Comparison of ENCODE assay signal across 1 cellular context in genomic region chr13:95603887-95604533, GRCh38.
TF ChIP-seq lines count a peak whose summit lies in the region.

No MANE protein-coding gene starts in this region.

TF ChIP-seq in HCT116, 20 proteins besides CTCF, POLR2A, EP300 and RAD21 (continued from another document):
- TF ChIP-seq, protein P1, sequence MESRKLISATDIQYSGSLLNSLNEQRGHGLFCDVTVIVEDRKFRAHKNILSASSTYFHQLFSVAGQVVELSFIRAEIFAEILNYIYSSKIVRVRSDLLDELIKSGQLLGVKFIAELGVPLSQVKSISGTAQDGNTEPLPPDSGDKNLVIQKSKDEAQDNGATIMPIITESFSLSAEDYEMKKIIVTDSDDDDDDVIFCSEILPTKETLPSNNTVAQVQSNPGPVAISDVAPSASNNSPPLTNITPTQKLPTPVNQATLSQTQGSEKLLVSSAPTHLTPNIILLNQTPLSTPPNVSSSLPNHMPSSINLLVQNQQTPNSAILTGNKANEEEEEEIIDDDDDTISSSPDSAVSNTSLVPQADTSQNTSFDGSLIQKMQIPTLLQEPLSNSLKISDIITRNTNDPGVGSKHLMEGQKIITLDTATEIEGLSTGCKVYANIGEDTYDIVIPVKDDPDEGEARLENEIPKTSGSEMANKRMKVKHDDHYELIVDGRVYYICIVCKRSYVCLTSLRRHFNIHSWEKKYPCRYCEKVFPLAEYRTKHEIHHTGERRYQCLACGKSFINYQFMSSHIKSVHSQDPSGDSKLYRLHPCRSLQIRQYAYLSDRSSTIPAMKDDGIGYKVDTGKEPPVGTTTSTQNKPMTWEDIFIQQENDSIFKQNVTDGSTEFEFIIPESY (IDR thresholded peaks at IDR 0.05; ENCODE audit: extremely low read depth, insufficient replicate concordance, low read length): no peak
- TF ChIP-seq CBX3 (IDR thresholded peaks at IDR 0.05; ENCODE audit: low read depth): no peak
- TF ChIP-seq REST (IDR thresholded peaks at IDR 0.05; ENCODE audit: low read depth): no peak
- peak; percentile 94 for TF ChIP-seq CEBPB (IDR thresholded peaks at IDR 0.05; ENCODE audit: low read depth)
- no peak for TF ChIP-seq MAX (IDR thresholded peaks at IDR 0.05)
- no peak for TF ChIP-seq ZNF274 (IDR thresholded peaks at IDR 0.05; ENCODE audit: low read depth, low read length)
- TF ChIP-seq TCF7L2 (IDR thresholded peaks at IDR 0.05; ENCODE audit: borderline replicate concordance, extremely low read depth, insufficient read depth, insufficient read length): peak; percentile 19
- no peak for TF ChIP-seq ELF1 (IDR thresholded peaks at IDR 0.05; ENCODE audit: borderline replicate concordance, low read depth)
- TF ChIP-seq FOSL1 (IDR thresholded peaks at IDR 0.05; ENCODE audit: low read depth): 0 out of 2 replicates have a peak, but pooled peaks have one; percentile 20
TF ChIP-seq in HCT116: peak in this region for 3.
